Comparison of ENCODE assay signal across 25 cellular contexts in the genomic region with DNA sequence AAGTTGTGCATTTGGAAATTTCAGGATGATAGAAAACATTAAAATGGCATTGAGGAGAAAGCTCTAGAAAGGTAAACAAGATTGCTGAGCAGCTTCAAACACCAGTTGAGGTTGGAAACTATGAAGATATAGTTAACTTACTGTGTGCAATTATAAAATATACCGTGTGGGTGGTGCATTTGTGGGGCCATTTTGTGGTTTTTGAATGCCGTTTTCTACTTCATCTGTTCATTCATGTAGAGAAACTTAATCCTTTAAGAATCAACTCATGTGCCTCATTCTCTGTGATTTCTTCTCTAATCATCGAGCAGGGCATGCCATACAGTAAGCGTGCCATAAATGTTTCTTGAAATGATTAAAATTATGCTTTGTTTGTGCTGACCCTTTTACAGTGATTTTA.
DNase-seq lines count a peak whose midpoint lies in the region; ATAC-seq, FAIRE-seq and TF ChIP-seq lines count a peak whose summit lies in the region.
"Had no signal": no experiment of that assay in that cellular context is flagged by ENCODE, and none has a peak within 500 bp of the region (broad histone marks: within the 10 kb centered on the region; RNA-seq: fewer than 3 reads in every experiment).

No MANE protein-coding gene starts in this region.

- no peak for TF ChIP-seq POLR2A in GM12878 (IDR thresholded peaks at IDR 0.05; ENCODE audit: low read depth, low read length)

- CTCF ChIA-PET in GM12878 (lab: Yijun Ruan, JAX), result interaction anchor here (0.9 to 2.1 kb wide), 2 partner anchors 9 to 25 kb away, joined by 3 to 9 read pairs; no protein-coding TSS in a partner anchor

- H3K27ac ChIP-seq in 22Rv1 (peak overlapping the region; percentile 66), SJSA1 (peak overlapping the region; percentile 88), GM12878 (ENCODE audit: control insufficient read depth, insufficient read depth) (no peak overlapping the region), trophoblast cell (ENCODE audit: low read depth, low read length) (no peak overlapping the region)
- H3K27ac ChIP-seq: A549 had no signal

- H3K4me3 ChIP-seq in SJSA1, result no peak overlapping the region
- H3K4me3 ChIP-seq in GM12878, result no peak overlapping the region
- no peak overlapping the region for H3K4me3 ChIP-seq in trophoblast cell (ENCODE audit: low read depth, low read length)
- H3K4me3 ChIP-seq: A549, K562, MG63 had no signal

- H3K36me3 ChIP-seq in SJSA1 (no peaks in the 10 kb centered on the region), GM12878 (ENCODE audit: control insufficient read depth in 2 of 2, insufficient read depth in 2 of 2, low read length in 1 of 2) (no peaks in the 10 kb centered on the region), trophoblast cell (ENCODE audit: control insufficient read depth in 1 of 2, insufficient read depth in 2 of 2, low read length in 2 of 2) (no peaks in the 10 kb centered on the region)
- H3K36me3 ChIP-seq: MG63 had no signal

- RAD21 ChIA-PET in GM12878 (lab: Charles Lee; ENCODE audit: unreplicated experiment), result interaction anchor here (0.8 to 8.5 kb wide), 4 partner anchors 24 to 594 kb away, joined by 3 to 66 read pairs (median 4); no protein-coding TSS in a partner anchor

- no peak overlapping the region for H4K8ac ChIP-seq in trophoblast cell (ENCODE audit: low read depth, low read length)

- H3K79me2 ChIP-seq in GM12878 (ENCODE audit: control insufficient read depth, insufficient read depth, low read length), result no peaks in the 10 kb centered on the region
- H3K79me2 ChIP-seq in trophoblast cell (ENCODE audit: control insufficient read depth, insufficient read depth, low read length, poor library complexity), result no peaks in the 10 kb centered on the region

- peak; percentile 41 for DNase-seq in HT-29 (ENCODE audit: low spot score)
- peak in 1 of 2 experiments; percentile 85 for DNase-seq in SJSA1 (ENCODE audit: low read depth in 1 of 2, low spot score in 2 of 2)
- no peak for DNase-seq in GM12878 (ENCODE audit: low read depth, low spot score)
- no peak for DNase-seq in D341Med (ENCODE audit: low spot score)
- DNase-seq in trophoblast cell, result no peak
- DNase-seq: CD4-positive, CD25-positive, alpha-beta regulatory T cell; DMS153; GDM1; MG63; NCI-H1048; NCI-H1436 treated with DMSO at 0.1 percent for 48 hours; NCI-H2029; NCI-H2227 treated with DMSO at 0.1 percent for 48 hours; NCI-H510A; SW 1271; T-helper 2 cell had no signal

- H4K91ac ChIP-seq in trophoblast cell (ENCODE audit: low read depth, low read length), result no peak overlapping the region

- no peak for FAIRE-seq in GM12878 (lab: Jason Lieb, UNC)
- FAIRE-seq: A549, GM19239, H54, HepG2, K562, RCC 7860 had no signal

- WGBS in GM12878 (ENCODE audit: insufficient coverage, insufficient replicate concordance, low lambda C conversion rate, missing lambda C conversion rate), result 17% methylated on average over 4 of the region's 4 CpGs
- WGBS in trophoblast cell (ENCODE audit: extremely low coverage, insufficient coverage, insufficient read length), result no CpG with 5 or more reads among the region's 4 CpGs

- SMC1A ChIA-PET in GM12878 (lab: Charles Lee; ENCODE audit: uncharacterized antibody, unreplicated experiment), result interaction anchor here (0.5 to 3.7 kb wide), 9 partner anchors 10 to 95 kb away, joined by 3 to 45 read pairs (median 4); no protein-coding TSS in a partner anchor

- H3K23ac ChIP-seq in trophoblast cell (ENCODE audit: low read length), result no peak overlapping the region

- no peak overlapping the region for H3K14ac ChIP-seq in trophoblast cell (ENCODE audit: low read length)

- no peak overlapping the region for H3K4ac ChIP-seq in trophoblast cell (ENCODE audit: low read depth, low read length)

- H2BK5ac ChIP-seq in trophoblast cell (ENCODE audit: low read depth, low read length, poor library complexity), result no peak overlapping the region

- H4K12ac ChIP-seq in trophoblast cell (ENCODE audit: low read depth, low read length), result no peak overlapping the region

- intact Hi-C loops in GM12878 (cut with micrococcal nuclease; ENCODE audit: unreplicated experiment), result no loop called here

- peak; percentile 46 for ATAC-seq in GM12878
- ATAC-seq in HG03139 (IDR thresholded peaks at IDR 0.05; ENCODE audit: unreplicated experiment), result no peak
- ATAC-seq: A549, HepG2, K562, Right ventricle myocardium inferior had no signal

- H3K4me1 ChIP-seq in SJSA1 (replicated peaks), result peaks cover 72% of the 10 kb centered on the region
- no peaks in the 10 kb centered on the region for H3K4me1 ChIP-seq in GM12878 (ENCODE audit: control insufficient read depth, insufficient read depth, low read length)
- H3K4me1 ChIP-seq in trophoblast cell (ENCODE audit: control insufficient read depth in 1 of 2, insufficient read depth in 2 of 2, low read length in 2 of 2), result no peaks in the 10 kb centered on the region
- H3K4me1 ChIP-seq: A549 had no signal

- H2BK120ac ChIP-seq in trophoblast cell (ENCODE audit: insufficient read depth, low read length, poor library complexity), result no peak overlapping the region

- BruUV-seq in GM12878 (replicated peaks; lab: Mats Ljungman, UMichigan), result no TSS peak

- H3K27me3 ChIP-seq in SJSA1 (replicated peaks) (no peaks in the 10 kb centered on the region), GM12878 (replicated peaks in 1 of 2; ENCODE audit: control insufficient read depth in 2 of 2, insufficient read depth in 2 of 2, low read length in 1 of 2) (no peaks in the 10 kb centered on the region), trophoblast cell (ENCODE audit: insufficient read depth, low read length) (no peaks in the 10 kb centered on the region)
- H3K27me3 ChIP-seq: MG63 had no signal

- no peak overlapping the region for H2AFZ ChIP-seq in GM12878 (ENCODE audit: control insufficient read depth, low read depth, low read length)
- no peak overlapping the region for H2AFZ ChIP-seq in trophoblast cell (ENCODE audit: insufficient read depth, low read length, poor library complexity)

- no peak overlapping the region for H2BK12ac ChIP-seq in trophoblast cell (ENCODE audit: low read length)

- no peak overlapping the region for H2AK5ac ChIP-seq in trophoblast cell (ENCODE audit: low read length)

- no peak overlapping the region for H3K18ac ChIP-seq in trophoblast cell (ENCODE audit: low read length)

- TF ChIP-seq EP300 in GM12878 (IDR thresholded peaks at IDR 0.05; ENCODE audit: borderline replicate concordance in 1 of 2, control insufficient read depth in 1 of 2, low read depth in 2 of 2, low read length in 2 of 2), result no peak

- H3K9me3 ChIP-seq in SJSA1 (replicated peaks) (no peaks in the 10 kb centered on the region), GM12878 (replicated peaks; ENCODE audit: control insufficient read depth, insufficient read depth, low read length) (no peaks in the 10 kb centered on the region), trophoblast cell (ENCODE audit: insufficient read depth, low read depth, low read length) (no peaks in the 10 kb centered on the region)
- H3K9me3 ChIP-seq: A549, MG63 had no signal

- no peaks in the 10 kb centered on the region for H4K20me1 ChIP-seq in GM12878 (ENCODE audit: control insufficient read depth, insufficient read depth)

- H3K79me1 ChIP-seq in trophoblast cell (ENCODE audit: low read length), result no peaks in the 10 kb centered on the region

- H3K9ac ChIP-seq in GM12878 (ENCODE audit: control insufficient read depth, insufficient read depth, low read length), result no peak overlapping the region
- no peak overlapping the region for H3K9ac ChIP-seq in trophoblast cell (ENCODE audit: low read length)

- POLR2A ChIA-PET in GM12878 (lab: Charles Lee), result interaction anchor here (1.0 kb wide), 2 partner anchors 21 to 33 kb away, joined by 3 read pairs; no protein-coding TSS in a partner anchor

- H3K4me2 ChIP-seq in GM12878 (ENCODE audit: control insufficient read depth, insufficient read depth), result no peak overlapping the region
- H3K4me2 ChIP-seq in trophoblast cell (ENCODE audit: low read length), result no peak overlapping the region
- H3K4me2 ChIP-seq: A549 had no signal

- no peak for TF ChIP-seq RAD21 in GM12878 (IDR thresholded peaks at IDR 0.05; ENCODE audit: insufficient read depth, low read depth, low read length)

- TF ChIP-seq CTCF in 22Rv1 (IDR thresholded peaks at IDR 0.05) (no peak), GM12878 (IDR thresholded peaks at IDR 0.05 in 2 of 3, conservative IDR thresholded peaks at IDR 0.05 in 1 of 3; ENCODE audit: control insufficient read depth in 2 of 3, extremely low read depth in 1 of 3, insufficient read depth in 1 of 3, low read depth in 3 of 3, low read length in 3 of 3) (no peak)

- in situ Hi-C loops in GM12878 (cut with MboI), result no loop called here

TF ChIP-seq in GM12878, 131 proteins besides CTCF, POLR2A, EP300 and RAD21 (continues in another document):
- no peak for TF ChIP-seq SP1 (IDR thresholded peaks at IDR 0.05; ENCODE audit: low read depth, low read length)
- 0 out of 2 replicates have a peak, but pooled peaks have one; percentile 33 for TF ChIP-seq ZNF217 (IDR thresholded peaks at IDR 0.05)
- no peak for TF ChIP-seq PAX8 (IDR thresholded peaks at IDR 0.05)
- TF ChIP-seq EED (IDR thresholded peaks at IDR 0.05; ENCODE audit: low read depth), result no peak
- TF ChIP-seq, protein P1, sequence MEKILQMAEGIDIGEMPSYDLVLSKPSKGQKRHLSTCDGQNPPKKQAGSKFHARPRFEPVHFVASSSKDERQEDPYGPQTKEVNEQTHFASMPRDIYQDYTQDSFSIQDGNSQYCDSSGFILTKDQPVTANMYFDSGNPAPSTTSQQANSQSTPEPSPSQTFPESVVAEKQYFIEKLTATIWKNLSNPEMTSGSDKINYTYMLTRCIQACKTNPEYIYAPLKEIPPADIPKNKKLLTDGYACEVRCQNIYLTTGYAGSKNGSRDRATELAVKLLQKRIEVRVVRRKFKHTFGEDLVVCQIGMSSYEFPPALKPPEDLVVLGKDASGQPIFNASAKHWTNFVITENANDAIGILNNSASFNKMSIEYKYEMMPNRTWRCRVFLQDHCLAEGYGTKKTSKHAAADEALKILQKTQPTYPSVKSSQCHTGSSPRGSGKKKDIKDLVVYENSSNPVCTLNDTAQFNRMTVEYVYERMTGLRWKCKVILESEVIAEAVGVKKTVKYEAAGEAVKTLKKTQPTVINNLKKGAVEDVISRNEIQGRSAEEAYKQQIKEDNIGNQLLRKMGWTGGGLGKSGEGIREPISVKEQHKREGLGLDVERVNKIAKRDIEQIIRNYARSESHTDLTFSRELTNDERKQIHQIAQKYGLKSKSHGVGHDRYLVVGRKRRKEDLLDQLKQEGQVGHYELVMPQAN (conservative IDR thresholded peaks at IDR 0.05), result no peak
- TF ChIP-seq SUZ12 (IDR thresholded peaks at IDR 0.05; ENCODE audit: unreplicated experiment), result no peak
- no peak for TF ChIP-seq HDAC2 (IDR thresholded peaks at IDR 0.05)
- no peak for TF ChIP-seq CBX3 (IDR thresholded peaks at IDR 0.05; ENCODE audit: borderline replicate concordance, low read depth)

Comparison
In these comparisons a context has a peak if more than half of its experiments do, and no peak if none do; other contexts are left out.
1. H3K27ac ChIP-seq: peak in 22Rv1 (single experiment) and SJSA1 (single experiment); none in GM12878 (single experiment) and trophoblast cell (single experiment).